Comparison of ENCODE assay signal across 8 cellular contexts in genomic region chr9:132240860-132241482, GRCh38.
A peak's percentile ranks its signal among the peaks of the same experiment; 100 is the strongest.
DNase-seq lines count a peak whose midpoint lies in the region; ATAC-seq, FAIRE-seq and TF ChIP-seq lines count a peak whose summit lies in the region.

No MANE protein-coding gene starts in this region.

- no peaks in the 10 kb centered on the region for H3K9me3 Mint-ChIP-seq in CD4-positive, alpha-beta T cell
- no peaks in the 10 kb centered on the region for H3K9me3 Mint-ChIP-seq in activated CD8-positive, alpha-beta memory T cell treated with anti-CD3 and anti-CD28 coated beads, Interleukin-2, amount 10 ng/mL, durations not matched to agents 7 days and 5 days (ENCODE audit: low read depth)

- H3K9me3 ChIP-seq in CD4-positive, alpha-beta T cell (ENCODE audit: control insufficient read depth, low read length): no peaks in the 10 kb centered on the region
- H3K9me3 ChIP-seq in H1 (ENCODE audit: insufficient read depth in 2 of 2, low read depth in 1 of 2, low read length in 1 of 2): no peaks in the 10 kb centered on the region
- H3K9me3 ChIP-seq in mesenchymal stem cell (ENCODE audit: control insufficient read depth, low read length): no peaks in the 10 kb centered on the region

- peak overlapping the region; percentile 7; the same call in 1 of the 2 replicates for H4K8ac ChIP-seq in H1 (ENCODE audit: extremely low read depth, insufficient read depth, low read length)
- peak overlapping the region; percentile 67 for H4K8ac ChIP-seq in mesenchymal stem cell (ENCODE audit: low read length)

- TF ChIP-seq EP300 in H1 (IDR thresholded peaks at IDR 0.05; ENCODE audit: borderline replicate concordance in 1 of 2, low read depth in 2 of 2, low read length in 2 of 2): no peak

- H2BK12ac ChIP-seq in H1 (ENCODE audit: low read depth, low read length) (peak overlapping the region; percentile 68; the same call in 1 of the 2 replicates), mesenchymal stem cell (ENCODE audit: low read length in 2 of 2) (no peak overlapping the region)

- no peak overlapping the region for H2BK15ac ChIP-seq in H1 (ENCODE audit: low read length)
- H2BK15ac ChIP-seq in mesenchymal stem cell (ENCODE audit: low read depth, poor library complexity, severe bottlenecking): peak overlapping the region; percentile 17

- H2BK5ac ChIP-seq in H1 (ENCODE audit: low read depth, low read length) (peak overlapping the region; percentile 61), mesenchymal stem cell (ENCODE audit: low read depth, low read length, poor library complexity, severe bottlenecking) (no peak overlapping the region)

- intact Hi-C loops in CD4-positive, alpha-beta T cell (cut with DNase I, micrococcal nuclease): loop anchor here (1.0 to 10.0 kb wide), 4 partner anchors 114 to 646 kb away; partner anchors contain the start of gene SETX (in 1 of the 2)

- peak; percentile 99 to 100 (median 100) for DNase-seq in CD4-positive, alpha-beta T cell
- DNase-seq in HUDEP-2 (lab: John Stamatoyannopoulos, UW; ENCODE audit: unreplicated experiment in 76 of 76) (peak; percentile 28 to 99 (median 94)), NOMO-1 treated with dmso at 0.1 percent for 144 hours (lab: John Stamatoyannopoulos, UW; ENCODE audit: unreplicated experiment) (peak; percentile 100), H1 (ENCODE audit: low read depth in 1 of 2, low spot score in 2 of 2) (peak; percentile 96 to 99), mesenchymal stem cell (peak; percentile 94)
- DNase-seq in activated CD8-positive, alpha-beta memory T cell treated with anti-CD3 and anti-CD28 coated beads, Interleukin-2, amount 10 ng/mL, durations not matched to agents 7 days and 5 days: peak; percentile 100
- DNase-seq in stimulated activated CD4-positive, alpha-beta T cell treated with anti-CD3 and anti-CD28 coated beads, TNF-alpha, amount 100 ng/mL, for 48 hours (ENCODE audit: low read depth in 3 of 3): peak; percentile 94 to 99 (median 99)

- H3K27ac ChIP-seq in CD4-positive, alpha-beta T cell (ENCODE audit: low read depth, low read length): no peak overlapping the region
- H3K27ac ChIP-seq in H1 (ENCODE audit: low read depth, low read length): no peak overlapping the region
- H3K27ac ChIP-seq in mesenchymal stem cell (ENCODE audit: low read length, poor library complexity, severe bottlenecking): no peak overlapping the region

- H3K4me3 ChIP-seq in H1 (ENCODE audit: extremely low read depth in 1 of 4, insufficient read depth in 2 of 4, low read depth in 3 of 4, low read length in 4 of 4): peak overlapping the region; percentile 55 to 78 (median 56)
- H3K4me3 ChIP-seq in mesenchymal stem cell (ENCODE audit: insufficient read depth in 1 of 2, low read depth in 1 of 2, low read length in 2 of 2): peak overlapping the region; percentile 59 to 65

- peak; percentile 86 for ATAC-seq in CD4-positive, alpha-beta T cell (ENCODE audit: poor library complexity)
- ATAC-seq in GM21360 (IDR thresholded peaks at IDR 0.05; ENCODE audit: unreplicated experiment): peak; percentile 71
- ATAC-seq in activated CD8-positive, alpha-beta memory T cell treated with anti-CD3 and anti-CD28 coated beads, Interleukin-2, amount 10 ng/mL, durations not matched to agents 7 days and 5 days: peak; percentile 95

- H3K4me3 Mint-ChIP-seq in CD4-positive, alpha-beta T cell: peak overlapping the region; percentile 99
- peak overlapping the region; percentile 97 for H3K4me3 Mint-ChIP-seq in activated CD8-positive, alpha-beta memory T cell treated with anti-CD3 and anti-CD28 coated beads, Interleukin-2, amount 10 ng/mL, durations not matched to agents 7 days and 5 days

- H3K4ac ChIP-seq in H1 (replicated peaks; ENCODE audit: insufficient read length, low read depth, low read length): no peak overlapping the region
- H3K4ac ChIP-seq in mesenchymal stem cell (ENCODE audit: low read depth in 1 of 2, low read length in 2 of 2): no peak overlapping the region

- 0 out of 3 replicates have a peak, but pooled peaks of 1 of the 2 experiments have one; percentile 26 for TF ChIP-seq POLR2A in H1 (IDR thresholded peaks at IDR 0.05; ENCODE audit: control extremely low read depth in 1 of 2, low read depth in 2 of 2, low read length in 2 of 2)

- H3K27ac Mint-ChIP-seq in CD4-positive, alpha-beta T cell: peak overlapping the region; percentile 94
- peak overlapping the region; percentile 94 for H3K27ac Mint-ChIP-seq in activated CD8-positive, alpha-beta memory T cell treated with anti-CD3 and anti-CD28 coated beads, Interleukin-2, amount 10 ng/mL, durations not matched to agents 7 days and 5 days

- H4K91ac ChIP-seq in H1 (replicated peaks; ENCODE audit: insufficient read length, low read length): no peak overlapping the region
- H4K91ac ChIP-seq in mesenchymal stem cell (ENCODE audit: low read length): peak overlapping the region; percentile 83

- H3K27me3 Mint-ChIP-seq in CD4-positive, alpha-beta T cell: peaks cover 4% of the 10 kb centered on the region
- peaks cover 22% of the 10 kb centered on the region for H3K27me3 Mint-ChIP-seq in activated CD8-positive, alpha-beta memory T cell treated with anti-CD3 and anti-CD28 coated beads, Interleukin-2, amount 10 ng/mL, durations not matched to agents 7 days and 5 days

- H2AK5ac ChIP-seq in H1 (ENCODE audit: low read depth, low read length) (no peak overlapping the region), mesenchymal stem cell (ENCODE audit: low read length, severe bottlenecking) (no peak overlapping the region)

- POLR2A ChIA-PET in CD4-positive, alpha-beta T cell (lab: Charles Lee): interaction anchor here (0.6 to 2.4 kb wide), 22 partner anchors 12 to 1461 kb away, joined by 3 to 12 read pairs (median 4); partner anchors contain the start of genes DDX31, MED27, NUP214 and SETX
- POLR2A ChIA-PET in H1 (lab: Charles Lee; ENCODE audit: partially characterized antibody): interaction anchor here (0.8 kb wide), 2 partner anchors 77 to 435 kb away, joined by 3 to 5 read pairs; no protein-coding TSS in a partner anchor

- no peak for TF ChIP-seq RAD21 in H1 (IDR thresholded peaks at IDR 0.05 in 1 of 2, conservative IDR thresholded peaks at IDR 0.05 in 1 of 2; ENCODE audit: low read depth in 2 of 2, low read length in 2 of 2)

- H3K36me3 Mint-ChIP-seq in CD4-positive, alpha-beta T cell (ENCODE audit: low read depth): peaks cover 5% of the 10 kb centered on the region
- H3K36me3 Mint-ChIP-seq in activated CD8-positive, alpha-beta memory T cell treated with anti-CD3 and anti-CD28 coated beads, Interleukin-2, amount 10 ng/mL, durations not matched to agents 7 days and 5 days: no peaks in the 10 kb centered on the region

- FAIRE-seq in H1 (lab: Jason Lieb, UNC): no peak

- no peak overlapping the region for H3K9ac ChIP-seq in H1 (replicated peaks in 1 of 4; ENCODE audit: extremely low read depth in 1 of 4, low read depth in 3 of 4, low read length in 3 of 4)
- no peak overlapping the region for H3K9ac ChIP-seq in mesenchymal stem cell (ENCODE audit: low read length)

- no peaks in the 10 kb centered on the region for H3K79me1 ChIP-seq in H1 (ENCODE audit: low read depth, low read length)
- H3K79me1 ChIP-seq in mesenchymal stem cell (replicated peaks; ENCODE audit: low read length, poor library complexity, severe bottlenecking): no peaks in the 10 kb centered on the region

- H2BK120ac ChIP-seq in H1 (replicated peaks; ENCODE audit: low read depth, low read length): no peak overlapping the region
- H2BK120ac ChIP-seq in mesenchymal stem cell (ENCODE audit: low read depth, low read length): no peak overlapping the region

- H3K4me2 ChIP-seq in H1 (ENCODE audit: insufficient read depth in 1 of 2, low read depth in 2 of 2, low read length in 2 of 2) (peak overlapping the region; percentile 94 to 98), mesenchymal stem cell (ENCODE audit: low read length, poor library complexity, severe bottlenecking) (peak overlapping the region; percentile 95)

- H2BK20ac ChIP-seq in H1 (ENCODE audit: low read length): no peak overlapping the region

- no peaks in the 10 kb centered on the region for H3K36me3 ChIP-seq in H1 (ENCODE audit: control insufficient read depth in 2 of 4, insufficient read depth in 4 of 4, low read length in 3 of 4)
- no peaks in the 10 kb centered on the region for H3K36me3 ChIP-seq in mesenchymal stem cell (ENCODE audit: control insufficient read depth in 1 of 2, insufficient read depth in 2 of 2, low read depth in 1 of 2, low read length in 2 of 2)

- H4K20me1 ChIP-seq in H1 (replicated peaks in 1 of 2; ENCODE audit: control insufficient read depth in 1 of 2, insufficient read depth in 2 of 2, low read length in 2 of 2): peaks cover 2% of the 10 kb centered on the region in 2 experiments

- no peak overlapping the region for H4K5ac ChIP-seq in H1 (ENCODE audit: insufficient read length, low read depth, low read length)

- H3K79me2 ChIP-seq in H1 (ENCODE audit: control insufficient read depth in 1 of 2, insufficient read depth in 2 of 2, low read length in 2 of 2): no peaks in the 10 kb centered on the region

- H3K4me1 Mint-ChIP-seq in CD4-positive, alpha-beta T cell (ENCODE audit: low read depth): peaks cover 20% of the 10 kb centered on the region
- peaks cover 9% of the 10 kb centered on the region for H3K4me1 Mint-ChIP-seq in activated CD8-positive, alpha-beta memory T cell treated with anti-CD3 and anti-CD28 coated beads, Interleukin-2, amount 10 ng/mL, durations not matched to agents 7 days and 5 days

- peaks cover 14% of the 10 kb centered on the region; the same call in 1 of the 2 replicates for H3K23me2 ChIP-seq in H1 (ENCODE audit: low read depth, low read length)

- H3K27me3 ChIP-seq in CD4-positive, alpha-beta T cell (ENCODE audit: control insufficient read depth, insufficient read depth, low read length): peaks cover 6% of the 10 kb centered on the region
- H3K27me3 ChIP-seq in H1 (replicated peaks in 1 of 4; ENCODE audit: control insufficient read depth in 3 of 4, extremely low read depth in 1 of 4, insufficient read depth in 3 of 4, low read length in 3 of 4) (peaks cover 0 to 20% (median 15%) of the 10 kb centered on the region in 4 experiments; a peak in 6 of 7 replicates), mesenchymal stem cell (ENCODE audit: control insufficient read depth in 1 of 2, insufficient read depth in 1 of 2, low read length in 2 of 2) (peaks cover 34 to 89% of the 10 kb centered on the region in 2 experiments)

- H3K23ac ChIP-seq in H1 (ENCODE audit: insufficient read length) (no peak overlapping the region), mesenchymal stem cell (ENCODE audit: low read length in 2 of 2) (no peak overlapping the region)

- no peak overlapping the region for H3K56ac ChIP-seq in H1 (replicated peaks; ENCODE audit: insufficient read length, low read depth, low read length)

- H3K18ac ChIP-seq in H1 (ENCODE audit: extremely low read depth, low read length) (peak overlapping the region; percentile 60; the same call in 1 of the 2 replicates), mesenchymal stem cell (ENCODE audit: low read depth in 1 of 2, low read length in 2 of 2) (peak overlapping the region in 1 of 2 experiments; percentile 71)

- H3K4me1 ChIP-seq in H1 (replicated peaks in 1 of 4; ENCODE audit: control insufficient read depth in 3 of 4, insufficient read depth in 4 of 4, low read length in 3 of 4) (peaks cover 2 to 27% (median 17%) of the 10 kb centered on the region in 4 experiments), mesenchymal stem cell (ENCODE audit: control insufficient read depth, insufficient read depth, low read depth, low read length) (peaks cover 50% of the 10 kb centered on the region)

- H3K14ac ChIP-seq in H1 (ENCODE audit: insufficient read length) (no peak overlapping the region), mesenchymal stem cell (ENCODE audit: low read length in 2 of 2) (peak overlapping the region in 1 of 2 experiments; percentile 26)

- 19% methylated on average over 15 of the region's 62 CpGs; no CpG with 5 or more reads in 1 of the 2 experiments for WGBS in H1 (ENCODE audit: extremely low coverage in 1 of 2, insufficient coverage in 1 of 2, insufficient read length in 1 of 2, insufficient replicate concordance in 2 of 2, low coverage in 1 of 2, low lambda C conversion rate in 2 of 2, missing lambda C conversion rate in 1 of 2), 2 experiments
- 7% methylated on average over 59 of the region's 62 CpGs for WGBS in mesenchymal stem cell

- no peak for TF ChIP-seq CTCF in CD4-positive, alpha-beta T cell (IDR thresholded peaks at IDR 0.05)
- no peak for TF ChIP-seq CTCF in H1 (IDR thresholded peaks at IDR 0.05; ENCODE audit: control extremely low read depth in 1 of 3, insufficient read depth in 1 of 3, low read depth in 1 of 3, low read length in 3 of 3)

- H2AFZ ChIP-seq in H1 (ENCODE audit: low read length) (peak overlapping the region; percentile 41; the same call in 1 of the 2 replicates), mesenchymal stem cell (ENCODE audit: low read depth, low read length) (peak overlapping the region; percentile 94)

- CTCF ChIA-PET in CD4-positive, alpha-beta T cell (lab: Charles Lee): interaction anchor here (0.9 to 1.4 kb wide), 4 partner anchors 12 to 71 kb away, joined by 3 to 13 read pairs (median 4); no protein-coding TSS in a partner anchor
- CTCF ChIA-PET in activated CD8-positive, alpha-beta memory T cell treated with anti-CD3 and anti-CD28 coated beads, Interleukin-2, amount 10 ng/mL, durations not matched to agents 7 days and 5 days (lab: Charles Lee): interaction anchor here (0.5 to 9.0 kb wide), 11 partner anchors 10 to 482 kb away, joined by 3 to 176 read pairs (median 7); no protein-coding TSS in a partner anchor
- CTCF ChIA-PET in H1 (lab: Charles Lee; ENCODE audit: partially characterized antibody): interaction anchor here (0.7 to 16.9 kb wide), 12 partner anchors 9 to 478 kb away, joined by 3 to 370 read pairs (median 4); partner anchors contain the start of gene NTNG2
